17 cellular contexts compared by ENCODE assay signal in genomic region chr3:32759342-32759741, GRCh38. TPM values are rescaled to one million over a fixed set of nuclear protein-coding genes. Genes with fewer than 3 reads are reported as not detected.
DNase-seq lines count a peak whose midpoint lies in the region; ATAC-seq and TF ChIP-seq lines count a peak whose summit lies in the region.
"Had no signal": no experiment of that assay in that cellular context is flagged by ENCODE, and none has a peak within 500 bp of the region (broad histone marks: within the 10 kb centered on the region; RNA-seq: fewer than 3 reads in every experiment).

No MANE protein-coding gene starts in this region.

- peak overlapping the region; percentile 4 for H3K27ac Mint-ChIP-seq in activated naive CD8-positive, alpha-beta T cell treated with anti-CD3 and anti-CD28 coated beads, Interleukin-2, amount 50 U/mL, for 24 hours
- no peak overlapping the region for H3K27ac Mint-ChIP-seq in activated naive CD8-positive, alpha-beta T cell treated with anti-CD3 and anti-CD28 coated beads for 36 hours

- H3K27me3 Mint-ChIP-seq in activated naive CD8-positive, alpha-beta T cell treated with anti-CD3 and anti-CD28 coated beads, Interleukin-2, amount 50 U/mL, for 24 hours, result no peaks in the 10 kb centered on the region
- no peaks in the 10 kb centered on the region for H3K27me3 Mint-ChIP-seq in activated naive CD8-positive, alpha-beta T cell treated with anti-CD3 and anti-CD28 coated beads for 36 hours

- no peak overlapping the region for H3K4me3 Mint-ChIP-seq in activated naive CD8-positive, alpha-beta T cell treated with anti-CD3 and anti-CD28 coated beads, Interleukin-2, amount 50 U/mL, for 24 hours
- H3K4me3 Mint-ChIP-seq in activated naive CD8-positive, alpha-beta T cell treated with anti-CD3 and anti-CD28 coated beads for 36 hours, result no peak overlapping the region

- H3K9me3 Mint-ChIP-seq in activated naive CD8-positive, alpha-beta T cell treated with anti-CD3 and anti-CD28 coated beads, Interleukin-2, amount 50 U/mL, for 24 hours, result no peaks in the 10 kb centered on the region
- no peaks in the 10 kb centered on the region for H3K9me3 Mint-ChIP-seq in activated naive CD8-positive, alpha-beta T cell treated with anti-CD3 and anti-CD28 coated beads for 36 hours

- no peak for TF ChIP-seq POLR2A in erythroblast (IDR thresholded peaks at IDR 0.05; ENCODE audit: low read length)

- peaks cover 1% of the 10 kb centered on the region for H3K4me1 Mint-ChIP-seq in activated naive CD8-positive, alpha-beta T cell treated with anti-CD3 and anti-CD28 coated beads, Interleukin-2, amount 50 U/mL, for 24 hours
- H3K4me1 Mint-ChIP-seq in activated naive CD8-positive, alpha-beta T cell treated with anti-CD3 and anti-CD28 coated beads for 36 hours, result peaks cover 4% of the 10 kb centered on the region

- H3K36me3 Mint-ChIP-seq in activated naive CD8-positive, alpha-beta T cell treated with anti-CD3 and anti-CD28 coated beads, Interleukin-2, amount 50 U/mL, for 24 hours (ENCODE audit: low read depth), result peaks cover 22% of the 10 kb centered on the region
- peaks cover 6% of the 10 kb centered on the region for H3K36me3 Mint-ChIP-seq in activated naive CD8-positive, alpha-beta T cell treated with anti-CD3 and anti-CD28 coated beads for 36 hours

- no peak for ATAC-seq in activated naive CD8-positive, alpha-beta T cell treated with anti-CD3 and anti-CD28 coated beads, Interleukin-2, amount 50 U/mL, for 24 hours

- no peak for DNase-seq in activated naive CD8-positive, alpha-beta T cell treated with anti-CD3 and anti-CD28 coated beads, Interleukin-2, amount 50 U/mL, for 24 hours
- no peak for DNase-seq in activated naive CD8-positive, alpha-beta T cell treated with anti-CD3 and anti-CD28 coated beads for 36 hours
- DNase-seq in MV-4-11 (lab: John Stamatoyannopoulos, UW) (peak; percentile 88), erythroblast (lab: John Stamatoyannopoulos, UW) (peak; percentile 30 to 41), dermis blood vessel endothelial cell (no peak), GF-D8 (lab: John Stamatoyannopoulos, UW) (no peak)
- DNase-seq in stimulated activated CD8-positive, alpha-beta memory T cell treated with anti-CD3 and anti-CD28 coated beads, Interleukin-4, amount 100 ng/mL, for 48 hours, result no peak
- no peak for DNase-seq in activated T-cell treated with anti-CD3 and anti-CD28 coated beads, Interleukin-2, amount 50 U/mL, for 1 hour
- DNase-seq: DMS53, GM23248, KBM-7, MG63, NCI-H1417 treated with DMSO at 0.1 percent for 48 hours, NCI-H2029, NCI-H510A treated with DMSO at 0.1 percent for 48 hours had no signal

RNA-seq across cellular contexts. Expression of gene TRIM71, which starts 58.5 kb away (rescaled TPM):
- total RNA-seq in activated naive CD8-positive, alpha-beta T cell treated with anti-CD3 and anti-CD28 coated beads for 36 hours, result under 1 TPM; 0.10 to 0.14 TPM
- not detected in 2 replicates for total RNA-seq in dermis blood vessel endothelial cell
- total RNA-seq: HT-29, OCI-LY7 had no signal

Comparison
In these comparisons a context has a peak if more than half of its experiments do, and no peak if none do; other contexts are left out.
1. DNase-seq: peak in MV-4-11 (single experiment) and erythroblast (2 of 2); none in activated naive CD8-positive, alpha-beta T cell treated with anti-CD3 and anti-CD28 coated beads, Interleukin-2, amount 50 U/mL, for 24 hours (single experiment), activated naive CD8-positive, alpha-beta T cell treated with anti-CD3 and anti-CD28 coated beads for 36 hours (single experiment), dermis blood vessel endothelial cell (single experiment), stimulated activated CD8-positive, alpha-beta memory T cell treated with anti-CD3 and anti-CD28 coated beads, Interleukin-4, amount 100 ng/mL, for 48 hours (single experiment), GF-D8 (single experiment) and activated T-cell treated with anti-CD3 and anti-CD28 coated beads, Interleukin-2, amount 50 U/mL, for 1 hour (single experiment).